12 cellular contexts compared by ENCODE assay signal in the genomic region with DNA sequence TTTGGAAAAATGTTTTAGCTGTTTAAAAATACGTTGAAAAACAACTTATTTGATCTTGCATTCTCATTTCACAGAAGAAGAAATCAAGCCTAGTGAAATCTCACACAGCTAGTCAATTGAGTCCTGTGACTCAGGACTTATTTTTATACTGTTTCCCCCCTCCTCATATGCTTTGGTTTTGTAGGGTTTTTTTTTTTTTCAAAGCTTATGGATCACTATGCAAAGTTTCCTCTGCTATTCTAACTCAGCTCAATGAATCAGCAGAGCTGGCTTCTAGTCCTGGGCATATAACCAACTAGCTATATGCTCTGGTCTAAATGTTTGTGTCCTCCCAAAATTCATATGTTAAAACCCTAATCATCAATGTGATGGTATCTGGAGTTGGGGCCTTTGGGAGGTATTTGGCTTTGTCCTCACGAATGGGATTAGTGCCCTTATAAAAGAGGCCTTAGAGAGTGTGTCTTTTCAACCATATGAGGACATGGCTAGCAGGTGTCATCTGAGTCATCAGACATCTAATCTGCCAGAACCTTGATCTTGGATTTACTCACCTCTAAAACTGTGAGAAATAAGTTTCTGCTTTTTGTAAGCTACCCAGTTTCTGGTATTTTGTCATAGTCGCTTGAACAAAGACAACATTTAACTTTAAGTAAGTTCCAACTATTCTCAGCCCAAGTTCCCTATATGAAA.
DNase-seq lines count a peak whose midpoint lies in the region; ATAC-seq lines count a peak whose summit lies in the region.
"Had no signal": no experiment of that assay in that cellular context is flagged by ENCODE, and none has a peak within 500 bp of the region (broad histone marks: within the 10 kb centered on the region; RNA-seq: fewer than 3 reads in every experiment).

No MANE protein-coding gene starts in this region.

- ATAC-seq in GM18499 (IDR thresholded peaks at IDR 0.05; ENCODE audit: insufficient read depth, unreplicated experiment) (peak; percentile 78), GM19463 (IDR thresholded peaks at IDR 0.05; ENCODE audit: unreplicated experiment) (peak; percentile 73), HG02870 (IDR thresholded peaks at IDR 0.05; ENCODE audit: unreplicated experiment) (peak; percentile 83), HG03460 (IDR thresholded peaks at IDR 0.05; ENCODE audit: unreplicated experiment) (peak; percentile 57)

- DNase-seq in mesenteric fat pad (ENCODE audit: low spot score), result no peak
- DNase-seq in NCI-H69 (lab: John Stamatoyannopoulos, UW), result no peak
- DNase-seq in KG1 (lab: John Stamatoyannopoulos, UW), result no peak
- DNase-seq in DMS79 treated with DMSO at 0.1 percent for 48 hours (lab: John Stamatoyannopoulos, UW), result no peak
- DNase-seq: dermis blood vessel endothelial cell, midbrain, NCI-H187, WERI-Rb-1 had no signal
